In the genomic region with DNA sequence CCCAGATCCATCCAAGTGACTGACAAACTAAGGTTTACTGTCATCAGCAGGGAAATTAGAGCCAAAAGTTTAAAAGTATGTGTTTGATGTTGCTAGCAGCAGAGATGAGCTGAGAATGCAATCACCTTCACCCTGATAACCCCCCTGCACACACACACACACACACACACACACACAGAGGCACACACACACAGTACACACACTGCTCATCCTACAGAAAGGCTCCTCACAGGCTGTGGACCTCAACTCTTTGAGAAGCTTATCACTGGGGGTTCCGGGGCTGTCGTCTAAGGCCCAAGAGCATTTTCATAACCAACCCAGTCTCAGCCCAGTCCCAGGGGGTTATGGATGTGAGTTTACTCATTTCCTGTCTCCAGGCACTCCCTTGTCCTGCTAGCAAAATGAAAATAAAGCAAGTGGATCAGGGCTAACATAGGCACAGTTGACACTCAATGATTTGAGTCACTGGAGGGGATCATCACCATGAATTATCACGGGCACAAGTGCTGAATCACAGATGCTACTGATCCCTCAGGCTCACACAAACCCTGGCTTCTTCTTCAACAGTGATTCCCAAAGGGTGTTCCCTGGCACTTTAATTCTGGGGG, we compare ENCODE assay signal across 23 cellular contexts.
A peak's percentile ranks its signal among the peaks of the same experiment; 100 is the strongest.
DNase-seq lines count a peak whose midpoint lies in the region; ATAC-seq and TF ChIP-seq lines count a peak whose summit lies in the region.
"Had no signal": no experiment of that assay in that cellular context is flagged by ENCODE, and none has a peak within 500 bp of the region (broad histone marks: within the 10 kb centered on the region; RNA-seq: fewer than 3 reads in every experiment).

No MANE protein-coding gene starts in this region.

- no peaks in the 10 kb centered on the region for H4K20me1 ChIP-seq in GM23248 (ENCODE audit: insufficient read depth)
- H4K20me1 ChIP-seq: BLaER1 had no signal

- H3K36me3 ChIP-seq in A673 (ENCODE audit: insufficient read depth, low read length, poor library complexity, severe bottlenecking), result no peaks in the 10 kb centered on the region
- H3K36me3 ChIP-seq in GM23248 (ENCODE audit: low read depth), result no peaks in the 10 kb centered on the region
- 0 out of 2 replicates have a peak, but pooled peaks cover 8% of the 10 kb centered on the region for H3K36me3 ChIP-seq in SK-N-MC (ENCODE audit: insufficient read depth, low read length)
- H3K36me3 ChIP-seq in effector memory CD4-positive, alpha-beta T cell (ENCODE audit: control insufficient read depth, insufficient read depth, low read length), result no peaks in the 10 kb centered on the region
- H3K36me3 ChIP-seq: BLaER1, tibial artery had no signal

- intact Hi-C loops in A673 (cut with micrococcal nuclease; ENCODE audit: unreplicated experiment), result loop anchor here (5.0 kb wide), 1 partner anchor 227 kb away; no protein-coding TSS in a partner anchor

- 17 to 18% methylated on average over 3 of the region's 3 CpGs for WGBS in GM23248 (ENCODE audit: low coverage in 1 of 2, low lambda C conversion rate in 2 of 2, missing lambda C conversion rate in 2 of 2), 2 experiments

- peaks cover 36% of the 10 kb centered on the region for H3K27me3 Mint-ChIP-seq in stimulated activated memory B cell treated with anti-CD40 and anti-IgM and Interleukin-4, amounts not matched to agents 10 μg/mL and 1 μg/mL and 100 μg/mL, for 72 hours

- POLR2A ChIA-PET in A673 (lab: Charles Lee; ENCODE audit: low non-redundant PET), result interaction anchor here (0.6 kb wide), 1 partner anchor 283 kb away, joined by 12 read pairs; no protein-coding TSS in a partner anchor

- no TSS peak for BruUV-seq in A673 (replicated peaks; lab: Mats Ljungman, UMichigan)

- H3K4me3 Mint-ChIP-seq in stimulated activated memory B cell treated with anti-CD40 and anti-IgM and Interleukin-4, amounts not matched to agents 10 μg/mL and 1 μg/mL and 100 μg/mL, for 72 hours, result no peak overlapping the region
- H3K4me3 Mint-ChIP-seq: naive thymus-derived CD8-positive, alpha-beta T cell had no signal

- H3K27ac Mint-ChIP-seq in stimulated activated memory B cell treated with anti-CD40 and anti-IgM and Interleukin-4, amounts not matched to agents 10 μg/mL and 1 μg/mL and 100 μg/mL, for 72 hours, result no peak overlapping the region
- H3K27ac Mint-ChIP-seq: naive thymus-derived CD8-positive, alpha-beta T cell had no signal

- H3K9ac ChIP-seq in GM23248, result no peak overlapping the region
- no peak overlapping the region for H3K9ac ChIP-seq in SK-N-MC (ENCODE audit: insufficient read length)
- H3K9ac ChIP-seq: BLaER1 had no signal

- H3K27me3 ChIP-seq in A673 (replicated peaks; ENCODE audit: insufficient read depth, low read depth, low read length, poor library complexity) (no peaks in the 10 kb centered on the region), GM23248 (replicated peaks; ENCODE audit: insufficient read depth) (peaks cover 24% of the 10 kb centered on the region; the same call in 1 of the 2 replicates)
- H3K27me3 ChIP-seq in effector memory CD4-positive, alpha-beta T cell (replicated peaks; ENCODE audit: control insufficient read depth, insufficient read depth, low read length, poor library complexity, severe bottlenecking), result peaks cover 4% of the 10 kb centered on the region
- H3K27me3 ChIP-seq: BLaER1 had no signal

- no peaks in the 10 kb centered on the region for H3K4me1 Mint-ChIP-seq in stimulated activated memory B cell treated with anti-CD40 and anti-IgM and Interleukin-4, amounts not matched to agents 10 μg/mL and 1 μg/mL and 100 μg/mL, for 72 hours

- in situ Hi-C loops in GM23248 (cut with MboI), result loop anchor here (25.0 kb wide), 2 partner anchors 533 to 883 kb away; no protein-coding TSS in a partner anchor

- DNase-seq in A673 (ENCODE audit: low spot score) (peak; percentile 94), GM23248 (peak; percentile 67), SK-N-MC (ENCODE audit: low read depth, low spot score) (peak; percentile 6), fibroblast of the aortic adventitia (ENCODE audit: low read depth) (peak; percentile 3)
- DNase-seq in effector memory CD4-positive, alpha-beta T cell, result no peak
- DNase-seq: activated CD4-positive, alpha-beta T cell treated with anti-CD3 and anti-CD28 coated beads for 1 hour; activated naive CD4-positive, alpha-beta T cell treated with anti-CD3 and anti-CD28 coated beads, Interleukin-2, amount 50 U/mL, for 16 hours; aorta; effector CD8-positive, alpha-beta T cell; IMR-90; mesendoderm; MM.1S; naive thymus-derived CD8-positive, alpha-beta T cell; NCI-H146; retina; SHP77; stimulated activated CD4-positive, alpha-beta T cell treated with anti-CD3 and anti-CD28 coated beads, Interleukin-4, amount 100 ng/mL, for 24 hours; stimulated activated naive CD8-positive, alpha-beta T cell treated with anti-CD3 and anti-CD28 coated beads, Interleukin-15, Interleukin-2, amounts not matched to agents 100 U/mL and 50 U/mL, for 24 hours; tibial artery had no signal

- no peaks in the 10 kb centered on the region for H3K36me3 Mint-ChIP-seq in stimulated activated memory B cell treated with anti-CD40 and anti-IgM and Interleukin-4, amounts not matched to agents 10 μg/mL and 1 μg/mL and 100 μg/mL, for 72 hours
- H3K36me3 Mint-ChIP-seq: naive thymus-derived CD8-positive, alpha-beta T cell had no signal

- H2AFZ ChIP-seq in GM23248, result no peak overlapping the region

- ATAC-seq in stimulated activated memory B cell treated with anti-CD40 and anti-IgM and Interleukin-4, amounts not matched to agents 10 μg/mL and 1 μg/mL and 100 μg/mL, for 72 hours, result no peak
- ATAC-seq in HG02642 (IDR thresholded peaks at IDR 0.05; ENCODE audit: poor library complexity, unreplicated experiment) (no peak), HG02588 (IDR thresholded peaks at IDR 0.05; ENCODE audit: unreplicated experiment) (no peak)
- ATAC-seq: naive thymus-derived CD8-positive, alpha-beta T cell; stimulated activated naive CD8-positive, alpha-beta T cell treated with anti-CD3 and anti-CD28 coated beads, Interleukin-15, Interleukin-2, amounts not matched to agents 100 U/mL and 50 U/mL, for 24 hours had no signal

- no peaks in the 10 kb centered on the region for H3K4me1 ChIP-seq in A673 (ENCODE audit: insufficient read depth, low read length, poor library complexity, severe bottlenecking)
- H3K4me1 ChIP-seq in GM23248 (ENCODE audit: insufficient read depth), result peaks cover 9% of the 10 kb centered on the region
- no peaks in the 10 kb centered on the region for H3K4me1 ChIP-seq in effector memory CD4-positive, alpha-beta T cell (ENCODE audit: control insufficient read depth, insufficient read depth, low read length, poor library complexity, severe bottlenecking)
- H3K4me1 ChIP-seq: tibial artery had no signal

- H3K9me3 Mint-ChIP-seq in stimulated activated memory B cell treated with anti-CD40 and anti-IgM and Interleukin-4, amounts not matched to agents 10 μg/mL and 1 μg/mL and 100 μg/mL, for 72 hours, result no peaks in the 10 kb centered on the region

- H3K9me3 ChIP-seq in A673 (ENCODE audit: low read depth, low read length, poor library complexity, severe bottlenecking) (no peaks in the 10 kb centered on the region), GM23248 (ENCODE audit: low read depth) (no peaks in the 10 kb centered on the region), SK-N-MC (ENCODE audit: low read depth, low read length) (no peaks in the 10 kb centered on the region)
- no peaks in the 10 kb centered on the region for H3K9me3 ChIP-seq in effector memory CD4-positive, alpha-beta T cell (ENCODE audit: control insufficient read depth, low read length)
- H3K9me3 ChIP-seq: BLaER1, tibial artery had no signal

- CTCF ChIA-PET in A673 (lab: Charles Lee), result interaction anchor here (0.6 kb wide), 1 partner anchor 862 kb away, joined by 5 read pairs; no protein-coding TSS in a partner anchor

- H3K27ac ChIP-seq in A673 (ENCODE audit: low read depth, low read length, poor library complexity, severe bottlenecking) (no peak overlapping the region), GM23248 (no peak overlapping the region), SK-N-MC (no peak overlapping the region)
- H3K27ac ChIP-seq in effector memory CD4-positive, alpha-beta T cell (ENCODE audit: insufficient read depth, low read length, poor library complexity, severe bottlenecking), result no peak overlapping the region
- H3K27ac ChIP-seq: BLaER1, tibial artery had no signal

- H3K9me2 ChIP-seq in GM23248 (ENCODE audit: insufficient read depth), result no peaks in the 10 kb centered on the region

- no peaks in the 10 kb centered on the region for H3K79me2 ChIP-seq in GM23248 (ENCODE audit: insufficient read depth)

- H3K4me2 ChIP-seq in GM23248 (ENCODE audit: unreplicated experiment), result no peak overlapping the region
- H3K4me2 ChIP-seq: BLaER1 had no signal

- 0 out of 2 replicates have a peak, but pooled peaks cover 5% of the 10 kb centered on the region for H3F3A ChIP-seq in GM23248 (ENCODE audit: insufficient read depth)

- H3K4me3 ChIP-seq in A673 (ENCODE audit: low read depth, low read length, poor library complexity, severe bottlenecking) (no peak overlapping the region), GM23248 (no peak overlapping the region), SK-N-MC (no peak overlapping the region), fibroblast of the aortic adventitia (ENCODE audit: low read depth, low read length) (no peak overlapping the region)
- no peak overlapping the region for H3K4me3 ChIP-seq in effector memory CD4-positive, alpha-beta T cell (ENCODE audit: insufficient read depth, low read depth, low read length, poor library complexity, severe bottlenecking)
- H3K4me3 ChIP-seq: BLaER1, tibial artery had no signal

- TF ChIP-seq CTCF in A673 (conservative IDR thresholded peaks at IDR 0.05; ENCODE audit: low read depth, low read length) (no peak), fibroblast of the aortic adventitia (IDR thresholded peaks at IDR 0.05; ENCODE audit: insufficient read depth, low read length) (no peak)

Comparison
In these comparisons a context has a peak if more than half of its experiments do, and no peak if none do; other contexts are left out.
1. DNase-seq: peak in A673 (single experiment), GM23248 (single experiment), SK-N-MC (single experiment) and fibroblast of the aortic adventitia (single experiment); none in effector memory CD4-positive, alpha-beta T cell (0 of 3).